In genomic region chr4:53905935-53906377, GRCh38 we compare ENCODE assay signal across 8 cellular contexts.
DNase-seq lines count a peak whose midpoint lies in the region; ATAC-seq lines count a peak whose summit lies in the region.

No MANE protein-coding gene starts in this region.

- WGBS in esophagus, 2 donors, result 7 to 12% methylated on average over 11 of the region's 11 CpGs

- peak; percentile 59 for ATAC-seq in HG02884 (IDR thresholded peaks at IDR 0.05; ENCODE audit: unreplicated experiment)
- no peak for ATAC-seq in naive thymus-derived CD4-positive, alpha-beta T cell
- ATAC-seq in GM21367 (IDR thresholded peaks at IDR 0.05; ENCODE audit: unreplicated experiment), result no peak

- peak overlapping the region in 9 of 10 donors; percentile 24 to 84 (median 66) for H3K4me3 Mint-ChIP-seq in naive thymus-derived CD4-positive, alpha-beta T cell

- in situ Hi-C loops in G401 (cut with HindIII; ENCODE audit: low sequenced_read_pairs), result loop anchor here (25.0 kb wide), 1 partner anchor 894 kb away; no protein-coding TSS in a partner anchor

- no peaks in the 10 kb centered on the region for H3K36me3 ChIP-seq in esophagus (ENCODE audit: control insufficient read depth in 2 of 2, insufficient read depth in 2 of 2, low read length in 1 of 2)
- H3K36me3 ChIP-seq in naive thymus-derived CD4-positive, alpha-beta T cell (ENCODE audit: control insufficient read depth in 2 of 3, insufficient read depth in 3 of 3, low read length in 3 of 3), result no peaks in the 10 kb centered on the region

- CTCF ChIA-PET in naive thymus-derived CD4-positive, alpha-beta T cell (lab: Charles Lee), result no interaction called here

- H3K27ac ChIP-seq in esophagus (ENCODE audit: low read depth in 2 of 2, low read length in 1 of 2), result peak overlapping the region; percentile 66 to 71
- H3K27ac ChIP-seq in naive thymus-derived CD4-positive, alpha-beta T cell (ENCODE audit: low read depth, low read length), result no peak overlapping the region

- no peaks in the 10 kb centered on the region for H3K9me3 ChIP-seq in esophagus (ENCODE audit: control insufficient read depth in 2 of 2, insufficient read depth in 1 of 2, low read depth in 1 of 2, low read length in 1 of 2)
- H3K9me3 ChIP-seq in naive thymus-derived CD4-positive, alpha-beta T cell (ENCODE audit: control insufficient read depth in 2 of 3, low read length in 3 of 3), result no peaks in the 10 kb centered on the region

- no peaks in the 10 kb centered on the region for H3K27me3 ChIP-seq in esophagus (ENCODE audit: control insufficient read depth in 1 of 2, insufficient read depth in 2 of 2, low read length in 2 of 2)
- no peaks in the 10 kb centered on the region for H3K27me3 ChIP-seq in naive thymus-derived CD4-positive, alpha-beta T cell (ENCODE audit: control insufficient read depth in 2 of 2, insufficient read depth in 2 of 2, low read length in 2 of 2)

- peak; percentile 32 for DNase-seq in G401 (ENCODE audit: low spot score)
- DNase-seq in SHP77 treated with DMSO at 0.1 percent for 48 hours (lab: John Stamatoyannopoulos, UW), result peak; percentile 95
- peak in 1 of 9 donors; percentile 4 for DNase-seq in naive thymus-derived CD4-positive, alpha-beta T cell
- no peak for DNase-seq in GDM1 (lab: John Stamatoyannopoulos, UW)
- no peak for DNase-seq in NCI-H128 (lab: John Stamatoyannopoulos, UW; ENCODE audit: unreplicated experiment)

- POLR2A ChIA-PET in naive thymus-derived CD4-positive, alpha-beta T cell (lab: Charles Lee), result no interaction called here

- intact Hi-C loops in naive thymus-derived CD4-positive, alpha-beta T cell (cut with micrococcal nuclease), result loop anchor here (1.0 to 5.0 kb wide), 2 partner anchors 186 to 321 kb away; no protein-coding TSS in a partner anchor

- peaks cover 45 to 75% (median 61%) of the 10 kb centered on the region in 5 donors for H3K27me3 Mint-ChIP-seq in naive thymus-derived CD4-positive, alpha-beta T cell

- no peaks in the 10 kb centered on the region for H3K9me3 Mint-ChIP-seq in naive thymus-derived CD4-positive, alpha-beta T cell

- H3K27ac Mint-ChIP-seq in naive thymus-derived CD4-positive, alpha-beta T cell, result no peak overlapping the region

- H3K4me1 Mint-ChIP-seq in naive thymus-derived CD4-positive, alpha-beta T cell, result peaks cover 0 to 20% (median 12%) of the 10 kb centered on the region in 7 donors

- no peaks in the 10 kb centered on the region for H3K36me3 Mint-ChIP-seq in naive thymus-derived CD4-positive, alpha-beta T cell

- peaks cover 0 to 2% of the 10 kb centered on the region in 2 donors for H3K4me1 ChIP-seq in esophagus (ENCODE audit: control insufficient read depth in 2 of 2, insufficient read depth in 2 of 2, low read length in 1 of 2)
- H3K4me1 ChIP-seq in naive thymus-derived CD4-positive, alpha-beta T cell (ENCODE audit: control insufficient read depth in 2 of 2, insufficient read depth in 2 of 2, low read length in 2 of 2), result no peaks in the 10 kb centered on the region

- peak overlapping the region; percentile 19 to 31 for H3K4me3 ChIP-seq in esophagus (ENCODE audit: low read depth in 1 of 2, low read length in 2 of 2)
- H3K4me3 ChIP-seq in naive thymus-derived CD4-positive, alpha-beta T cell (ENCODE audit: low read length), result no peak overlapping the region

Comparison
In these comparisons a context has a peak if more than half of its experiments do, and no peak if none do; other contexts are left out.
1. DNase-seq: peak in G401 (single experiment) and SHP77 treated with DMSO at 0.1 percent for 48 hours (single experiment); none in GDM1 (single experiment) and NCI-H128 (single experiment).